ENCODE assay signal across 8 cellular contexts in genomic region chr1:200740291-200741212, GRCh38. TPM values are rescaled to one million over a fixed set of nuclear protein-coding genes. Genes with fewer than 3 reads are reported as not detected.
A peak's percentile ranks its signal among the peaks of the same experiment; 100 is the strongest.
DNase-seq lines count a peak whose midpoint lies in the region; ATAC-seq, FAIRE-seq and TF ChIP-seq lines count a peak whose summit lies in the region.

No MANE protein-coding gene starts in this region.

- H3K36me3 ChIP-seq in HEK293 (ENCODE audit: control insufficient read depth in 2 of 2, insufficient read depth in 1 of 2, low read length in 2 of 2) = no peaks in the 10 kb centered on the region
- H3K36me3 ChIP-seq in K562 (ENCODE audit: control insufficient read depth, insufficient read depth, low read length) = no peaks in the 10 kb centered on the region
- no peaks in the 10 kb centered on the region for H3K36me3 ChIP-seq in mesendoderm (ENCODE audit: control insufficient read depth, insufficient read depth, low read length)

- H3K27me3 ChIP-seq in K562 (ENCODE audit: control insufficient read depth in 2 of 2, insufficient read depth in 2 of 2, low read length in 2 of 2) = no peaks in the 10 kb centered on the region
- H3K27me3 ChIP-seq in mesendoderm (ENCODE audit: insufficient read depth, low read length, poor library complexity) = no peaks in the 10 kb centered on the region

- no peak overlapping the region for H2BK120ac ChIP-seq in mesendoderm (ENCODE audit: low read depth, low read length)

- 5% methylated on average over 7 of the region's 7 CpGs for WGBS in A549 (ENCODE audit: missing lambda C conversion rate)
- 35% methylated on average over 7 of the region's 7 CpGs for WGBS in K562 (ENCODE audit: insufficient coverage, low coverage, missing lambda C conversion rate)
- WGBS in mesendoderm (ENCODE audit: extremely low coverage, insufficient coverage, low lambda C conversion rate) = no CpG with 5 or more reads among the region's 7 CpGs

- TF ChIP-seq CTCF in A549 (IDR thresholded peaks at IDR 0.05) = no peak
- TF ChIP-seq CTCF in HEK293 (tag by site-specific recombination; IDR thresholded peaks at IDR 0.05) = no peak
- TF ChIP-seq CTCF in K562 (IDR thresholded peaks at IDR 0.05 in 2 of 3, conservative IDR thresholded peaks at IDR 0.05 in 1 of 3; ENCODE audit: insufficient read depth in 2 of 3, low read depth in 1 of 3, low read length in 3 of 3) = no peak

- H3K56ac ChIP-seq in mesendoderm (ENCODE audit: low read length) = peak overlapping the region; percentile 96

- no peak overlapping the region for H3K9ac ChIP-seq in K562 (ENCODE audit: insufficient read depth in 1 of 2, low read depth in 2 of 2, low read length in 2 of 2)
- peak overlapping the region; percentile 94 for H3K9ac ChIP-seq in mesendoderm (ENCODE audit: low read length)

- H4K20me1 ChIP-seq in K562 (replicated peaks; ENCODE audit: control insufficient read depth, insufficient read depth, low read length) = no peaks in the 10 kb centered on the region

- H4K5ac ChIP-seq in mesendoderm (ENCODE audit: low read length) = no peak overlapping the region

- DNase-seq in A549 (ENCODE audit: low read depth in 1 of 2, low spot score in 1 of 2) = no peak
- DNase-seq in K562 (ENCODE audit: extremely low read depth in 1 of 4, low spot score in 3 of 4) = no peak
- no peak for DNase-seq in mesendoderm
- no peak for DNase-seq in iPS-NIHi11 (ENCODE audit: low spot score)
- DNase-seq in H4 (ENCODE audit: low spot score) = no peak
- DNase-seq in NCI-H1694 (lab: John Stamatoyannopoulos, UW) = no peak

- TF ChIP-seq RAD21 in A549 (conservative IDR thresholded peaks at IDR 0.05 in 1 of 2, IDR thresholded peaks at IDR 0.05 in 1 of 2) (no peak), K562 (CRISPR knock-in tag; conservative IDR thresholded peaks at IDR 0.05 in 1 of 2, IDR thresholded peaks at IDR 0.05 in 1 of 2) (no peak)

- peaks cover 11% of the 10 kb centered on the region for H3K79me1 ChIP-seq in mesendoderm (ENCODE audit: low read length)

- ATAC-seq in A549 (no peak), K562 (no peak), HG03342 (IDR thresholded peaks at IDR 0.05; ENCODE audit: unreplicated experiment) (no peak)

- no peak overlapping the region for H3K18ac ChIP-seq in mesendoderm (ENCODE audit: low read length)

- no peak overlapping the region for H2BK5ac ChIP-seq in mesendoderm (ENCODE audit: low read length)

- no peaks in the 10 kb centered on the region for H3K79me2 ChIP-seq in K562 (ENCODE audit: control insufficient read depth, insufficient read depth, low read length)
- peaks cover 32% of the 10 kb centered on the region for H3K79me2 ChIP-seq in mesendoderm (ENCODE audit: control insufficient read depth, insufficient read depth, low read length)

- H2BK15ac ChIP-seq in mesendoderm (replicated peaks; ENCODE audit: low read depth) = no peak overlapping the region

- in situ Hi-C loops in K562 (cut with MboI) = no loop called here

- H3K4me1 ChIP-seq in A549 = peaks cover 38% of the 10 kb centered on the region
- peaks cover 8% of the 10 kb centered on the region; the same call in 1 of the 2 replicates for H3K4me1 ChIP-seq in HEK293 (ENCODE audit: control insufficient read depth, insufficient read depth, low read length)
- H3K4me1 ChIP-seq in K562 (replicated peaks in 1 of 2; ENCODE audit: control insufficient read depth in 2 of 2, insufficient read depth in 2 of 2, low read length in 2 of 2) = peaks cover 10 to 11% of the 10 kb centered on the region in 2 experiments; a peak in 3 of 5 replicates
- peaks cover 5% of the 10 kb centered on the region for H3K4me1 ChIP-seq in mesendoderm (ENCODE audit: control insufficient read depth, low read depth, low read length)

- H3K4me3 ChIP-seq in A549 (peak overlapping the region; percentile 91), HEK293 (ENCODE audit: low read depth, low read length) (peak overlapping the region; percentile 94), K562 (no peak overlapping the region), mesendoderm (ENCODE audit: low read length) (peak overlapping the region; percentile 48)

- no peak overlapping the region for H2AK5ac ChIP-seq in mesendoderm (ENCODE audit: low read length)

- no peak overlapping the region for H3K23ac ChIP-seq in mesendoderm (ENCODE audit: low read length)

- H3K9me1 ChIP-seq in K562 (ENCODE audit: control insufficient read depth, insufficient read depth, low read length) = no peaks in the 10 kb centered on the region

- intact Hi-C loops in K562 (cut with micrococcal nuclease) = no loop called here

- TF ChIP-seq EP300 in A549 (IDR thresholded peaks at IDR 0.05) = no peak
- no peak for TF ChIP-seq EP300 in K562 (IDR thresholded peaks at IDR 0.05; ENCODE audit: low read length)

- H3K27ac ChIP-seq in A549 (peak overlapping the region; percentile 85 to 98), HEK293 (ENCODE audit: extremely low read depth, low read depth, low read length) (no peak overlapping the region), K562 (ENCODE audit: extremely low read depth, low read depth, low read length) (no peak overlapping the region), mesendoderm (ENCODE audit: low read depth, low read length) (no peak overlapping the region)

- H4K8ac ChIP-seq in mesendoderm (ENCODE audit: low read depth, low read length) = no peak overlapping the region

- H2AFZ ChIP-seq in K562 (ENCODE audit: low read depth, low read length) = no peak overlapping the region

- no peak overlapping the region for H3K4ac ChIP-seq in mesendoderm (ENCODE audit: low read depth, low read length)

- CTCF ChIA-PET in A549 (lab: Yijun Ruan, JAX) (no interaction called here), HEK293 (lab: Yijun Ruan, JAX) (interaction anchor here (1.3 kb wide), 1 partner anchor 119 kb away, joined by 4 read pairs; no protein-coding TSS in a partner anchor), K562 (lab: Yijun Ruan, JAX; ENCODE audit: low intra/inter-chr PET ratio) (no interaction called here)

- BruUV-seq in K562 (replicated peaks; lab: Mats Ljungman, UMichigan) = TSS peak; percentile 32

- H3K4me2 ChIP-seq in A549 (peak overlapping the region; percentile 87), K562 (ENCODE audit: insufficient read depth, low read length) (peak overlapping the region; percentile 77; the same call in 1 of the 2 replicates), mesendoderm (ENCODE audit: low read length) (peak overlapping the region; percentile 86)

- POLR2A ChIA-PET in A549 (lab: Yijun Ruan, JAX) (interaction anchor here (1.6 kb wide), 1 partner anchor 71 kb away, joined by 7 read pairs; the partner anchor contains the start of gene DDX59), HEK293 (lab: Yijun Ruan, JAX) (interaction anchor here (0.6 to 1.0 kb wide), 2 partner anchors 70 to 1804 kb away, joined by 3 read pairs; partner anchors contain the start of gene DDX59), K562 (lab: Yijun Ruan, JAX) (no interaction called here)

- H3K9me3 ChIP-seq in A549 = no peaks in the 10 kb centered on the region
- H3K9me3 ChIP-seq in HEK293 (ENCODE audit: control insufficient read depth, insufficient read depth, low read depth, low read length) = no peaks in the 10 kb centered on the region
- H3K9me3 ChIP-seq in K562 (replicated peaks; ENCODE audit: control insufficient read depth, insufficient read depth, low read depth, low read length) = no peaks in the 10 kb centered on the region

- no peak for FAIRE-seq in A549 (lab: Jason Lieb, UNC)
- FAIRE-seq in K562 (lab: Jason Lieb, UNC) = no peak

- no peak for TF ChIP-seq POLR2A in A549 (IDR thresholded peaks at IDR 0.05; ENCODE audit: low read length)
- no peak for TF ChIP-seq POLR2A in K562 (conservative IDR thresholded peaks at IDR 0.05)

TF ChIP-seq in A549, 52 proteins besides CTCF, POLR2A, EP300 and RAD21:
- TF ChIP-seq GATA3 (IDR thresholded peaks at IDR 0.05; ENCODE audit: borderline replicate concordance) = no peak

TF ChIP-seq in HEK293, 187 proteins besides CTCF, POLR2A, EP300 and RAD21 (continues in another document):
- TF ChIP-seq ZFP41 (tag by site-specific recombination; IDR thresholded peaks at IDR 0.05; ENCODE audit: borderline replicate concordance) = no peak
- TF ChIP-seq ZNF24 (tag by site-specific recombination; IDR thresholded peaks at IDR 0.05) = no peak

TF ChIP-seq in K562, 482 proteins besides CTCF, POLR2A, EP300 and RAD21 (continues in another document):
- no peak for TF ChIP-seq NFYB (IDR thresholded peaks at IDR 0.05; ENCODE audit: extremely low read depth, insufficient read length)

RNA-seq across cellular contexts. Expression of gene CAMSAP2, which starts 1.9 kb away (rescaled TPM):
- polyA plus RNA-seq in A549 (2011; rRNA removed) = 28.4 and 28.5 TPM in 2 replicates
- polyA plus RNA-seq in A549 (2012; cell fraction: cytosol; rRNA removed) = 3.5 and 4.0 TPM in 2 replicates
- 2.0 and 3.4 TPM in 2 replicates for polyA plus RNA-seq in A549 (2012; cell fraction: nucleus; rRNA removed)
- polyA plus RNA-seq in A549 (2017; fragmentation: RNase III; extraction: RNeasy Plus Mini Kit Qiagen cat#74134 plus additional on column Dnase treatment) = 17.3 to 18.1 TPM (median 17.6 TPM) in 3 replicates
- polyA minus RNA-seq in A549 (2011; rRNA and poly(A)+ RNA removed) = 18.7 and 22.2 TPM in 2 replicates
- total RNA-seq in K562 (2011; cell fraction: chromatin; rRNA removed; ENCODE audit: low replicate concordance) = 2.9 and 9.1 TPM in 2 replicates
- 0.83 and 1.1 TPM in 2 replicates for total RNA-seq in K562 (2011; cell fraction: nucleolus; rRNA removed)
- total RNA-seq in K562 (2011; cell fraction: nucleoplasm; rRNA removed) = 1.8 TPM in 2 replicates
- 2.7 and 2.9 TPM in 2 replicates for total RNA-seq in K562 (2014; rRNA removed)
- total RNA-seq in K562 (2014; rRNA removed; fragmentation: Illumina TruSeq; extraction: Trizol) = 5.8 and 6.9 TPM in 2 replicates
- 7.4 and 7.5 TPM in 2 replicates for total RNA-seq in K562 (2015; rRNA removed; fragmentation: Illumina TruSeq; extraction: Trizol)
- total RNA-seq in K562 (2021) = 5.2 and 5.3 TPM in 2 replicates
- polyA plus RNA-seq in K562 (2011; rRNA removed) = 2.7 and 3.3 TPM in 2 replicates
- 0.37 and 1.0 TPM in 2 replicates for polyA plus RNA-seq in K562 (2011; cell fraction: cytosol; rRNA removed)
- polyA plus RNA-seq in K562 (2011; cell fraction: nucleus; rRNA removed) = 2.1 and 3.5 TPM in 2 replicates
- 3.5 and 3.7 TPM in 2 replicates for polyA plus RNA-seq in K562 (2012)
- 4.8 and 5.9 TPM in 2 replicates for polyA plus RNA-seq in K562 (2014; fragmentation: Illumina TruSeq; extraction: Trizol)
- 1 to 10 TPM; 1.4 to 1.7 TPM for polyA plus RNA-seq in K562 (2014; fragmentation: Nextera tagmentation; extraction: Ambion mirVana)
- 2.5 and 3.3 TPM in 2 replicates for polyA plus RNA-seq in K562 (2014; rRNA removed)
- 7.5 and 10.8 TPM in 2 replicates for polyA minus RNA-seq in K562 (2011; rRNA and poly(A)+ RNA removed)
- polyA minus RNA-seq in K562 (2011; cell fraction: cytosol; rRNA and poly(A)+ RNA removed) = 3.2 and 4.0 TPM in 2 replicates
- 2.8 and 4.9 TPM in 2 replicates for polyA minus RNA-seq in K562 (2011; cell fraction: nucleus; rRNA and poly(A)+ RNA removed)
- polyA plus RNA-seq in mesendoderm (2013, experiment 1 of 2) = 18.9 TPM
- 19.1 TPM for polyA plus RNA-seq in mesendoderm (2013, experiment 2 of 2)
- 15.5 and 19.5 TPM in 2 replicates for total RNA-seq in H4 (2014; rRNA removed; shearing (Covaris generic))

Comparison
In these comparisons a context has a peak if more than half of its experiments do, and no peak if none do; other contexts are left out.
1. H3K27ac ChIP-seq: peak in A549 (2 of 2); none in HEK293 (single experiment), K562 (single experiment) and mesendoderm (single experiment).
2. Peak in every context shown above with its lines, with median percentiles within 50 percentile points of each other: H3K4me2 ChIP-seq.